Comparison of ENCODE assay signal across 20 cellular contexts in genomic region chr10:44933922-44934321, GRCh38. TPM values are rescaled to one million over a fixed set of nuclear protein-coding genes. Genes with fewer than 3 reads are reported as not detected.
DNase-seq lines count a peak whose midpoint lies in the region; ATAC-seq and TF ChIP-seq lines count a peak whose summit lies in the region.
"Had no signal": no experiment of that assay in that cellular context is flagged by ENCODE, and none has a peak within 500 bp of the region (broad histone marks: within the 10 kb centered on the region; RNA-seq: fewer than 3 reads in every experiment).

No MANE protein-coding gene starts in this region.

- peak overlapping the region; percentile 13; the same call in 1 of the 2 replicates for H3K4me2 ChIP-seq in KMS-11

- no peaks in the 10 kb centered on the region for H3K36me3 Mint-ChIP-seq in activated CD8-positive, alpha-beta memory T cell treated with anti-CD3 and anti-CD28 coated beads, Interleukin-2, amount 10 ng/mL, durations not matched to agents 7 days and 5 days
- H3K36me3 Mint-ChIP-seq: CD8-positive, alpha-beta memory T cell had no signal

- intact Hi-C loops in spleen (cut with DNase I; ENCODE audit: low total_unique reads), result loop anchor here (5.0 kb wide), 1 partner anchor 43 kb away; the partner anchor contains the start of gene DEPP1

- no peak overlapping the region for H2AFZ ChIP-seq in KMS-11 (ENCODE audit: low read depth)

- no peaks in the 10 kb centered on the region for H3K9me3 ChIP-seq in spleen

- H3K27me3 ChIP-seq in KMS-11 (ENCODE audit: insufficient read depth, low read depth) (no peaks in the 10 kb centered on the region), spleen (replicated peaks in 1 of 7) (no peaks in the 10 kb centered on the region)

- H3K27ac ChIP-seq in KMS-11, result 0 out of 2 replicates have a peak overlapping the region, but pooled peaks have one; percentile 45
- no peak overlapping the region for H3K27ac ChIP-seq in spleen

- DNase-seq in activated CD8-positive, alpha-beta memory T cell treated with anti-CD3 and anti-CD28 coated beads, Interleukin-2, amount 10 ng/mL, durations not matched to agents 7 days and 5 days, result peak; percentile 32
- no peak for DNase-seq in activated CD8-positive, alpha-beta memory T cell treated with anti-CD3 and anti-CD28 coated beads, Interleukin-2, amount 50 U/mL, for 4 hours
- DNase-seq in kidney glomerular epithelial cell (lab: John Stamatoyannopoulos, UW) (peak; percentile 12), spleen (peak; percentile 8), epidermal melanocyte (ENCODE audit: insufficient read length, low spot score) (no peak)
- no peak for DNase-seq in activated T-cell treated with anti-CD3 and anti-CD28 coated beads, Interleukin-2, amount 50 U/mL, for 1 hour
- DNase-seq: 8988T; CD8-positive, alpha-beta memory T cell; GF-D8; GOT3; NCI-H187; NCI-H345; NCI-H69; OCI-M1; SIG-M5 had no signal

- H4K20me1 ChIP-seq in KMS-11 (ENCODE audit: insufficient read depth), result no peaks in the 10 kb centered on the region

- H3K9me3 Mint-ChIP-seq in activated CD8-positive, alpha-beta memory T cell treated with anti-CD3 and anti-CD28 coated beads, Interleukin-2, amount 10 ng/mL, durations not matched to agents 7 days and 5 days (ENCODE audit: low read depth), result no peaks in the 10 kb centered on the region

- H3K4me3 ChIP-seq in KMS-11 (IDR thresholded peaks at IDR 0.05; ENCODE audit: insufficient read depth, low read depth, low read length) (no peak overlapping the region), spleen (no peak overlapping the region)

- no peak for TF ChIP-seq POLR2A in spleen (IDR thresholded peaks at IDR 0.05)

- H3K4me1 ChIP-seq in KMS-11 (ENCODE audit: low read depth, poor library complexity, severe bottlenecking) (peaks cover 48% of the 10 kb centered on the region), spleen (peaks cover 0 to 51% (median 25%) of the 10 kb centered on the region in 6 donors)

- H3K27ac Mint-ChIP-seq in activated CD8-positive, alpha-beta memory T cell treated with anti-CD3 and anti-CD28 coated beads, Interleukin-2, amount 10 ng/mL, durations not matched to agents 7 days and 5 days, result no peak overlapping the region

- 59 to 71% (median 65%) methylated on average over 4 to 5 of the region's 5 CpGs for WGBS in spleen, 5 donors

- H3K36me3 ChIP-seq in KMS-11 (ENCODE audit: insufficient read depth) (no peaks in the 10 kb centered on the region), spleen (no peaks in the 10 kb centered on the region)

- H3K9ac ChIP-seq in KMS-11, result no peak overlapping the region

- CTCF ChIA-PET in activated CD8-positive, alpha-beta memory T cell treated with anti-CD3 and anti-CD28 coated beads, Interleukin-2, amount 10 ng/mL, durations not matched to agents 7 days and 5 days (lab: Charles Lee), result interaction anchor here (1.3 to 2.5 kb wide), 4 partner anchors 30 to 68 kb away, joined by 3 to 38 read pairs (median 11); no protein-coding TSS in a partner anchor

- peaks cover 13% of the 10 kb centered on the region for H3K4me1 Mint-ChIP-seq in activated CD8-positive, alpha-beta memory T cell treated with anti-CD3 and anti-CD28 coated beads, Interleukin-2, amount 10 ng/mL, durations not matched to agents 7 days and 5 days

- H3K27me3 Mint-ChIP-seq in activated CD8-positive, alpha-beta memory T cell treated with anti-CD3 and anti-CD28 coated beads, Interleukin-2, amount 10 ng/mL, durations not matched to agents 7 days and 5 days, result no peaks in the 10 kb centered on the region

- H3K4me3 Mint-ChIP-seq in activated CD8-positive, alpha-beta memory T cell treated with anti-CD3 and anti-CD28 coated beads, Interleukin-2, amount 10 ng/mL, durations not matched to agents 7 days and 5 days, result no peak overlapping the region
- H3K4me3 Mint-ChIP-seq: CD8-positive, alpha-beta memory T cell had no signal

- TF ChIP-seq CTCF in KMS-11 (conservative IDR thresholded peaks at IDR 0.05; ENCODE audit: low read depth, low read length) (no peak), spleen (IDR thresholded peaks at IDR 0.05 in 8 of 11, conservative IDR thresholded peaks at IDR 0.05 in 3 of 11) (no peak)

- no peaks in the 10 kb centered on the region for H3K79me2 ChIP-seq in KMS-11 (ENCODE audit: insufficient read depth, low read depth)

- ATAC-seq in activated CD8-positive, alpha-beta memory T cell treated with anti-CD3 and anti-CD28 coated beads, Interleukin-2, amount 10 ng/mL, durations not matched to agents 7 days and 5 days, result no peak
- no peak for ATAC-seq in HG02759 (IDR thresholded peaks at IDR 0.05; ENCODE audit: unreplicated experiment)

RNA-seq across cellular contexts. Expression of gene TMEM72, which starts 22.8 kb away (rescaled TPM):
- total RNA-seq in activated CD8-positive, alpha-beta memory T cell treated with anti-CD3 and anti-CD28 coated beads, Interleukin-2, amount 10 ng/mL, durations not matched to agents 7 days and 5 days, result not detected
- not detected for total RNA-seq in spleen
- polyA plus RNA-seq in spleen, result under 1 TPM in 1 of 3 donors, not detected in 2; 0.04 TPM
- total RNA-seq: CD8-positive, alpha-beta memory T cell; Daoy; RPMI7951 had no signal
- polyA plus RNA-seq: BJ; CD8-positive, alpha-beta memory T cell had no signal

RNA-seq across cellular contexts. Expression of gene RASSF4, which starts 25.7 kb away (rescaled TPM):
- 1 to 10 TPM; 1.2 to 3.1 TPM for total RNA-seq in activated CD8-positive, alpha-beta memory T cell treated with anti-CD3 and anti-CD28 coated beads, Interleukin-2, amount 10 ng/mL, durations not matched to agents 7 days and 5 days
- total RNA-seq in spleen, result 10 to 100 TPM; 70.8 to 96.2 (median 73.7) TPM
- 10 to 100 TPM; 36.7 to 61.0 (median 38.2) TPM for polyA plus RNA-seq in spleen

RNA-seq across cellular contexts. Expression of gene DEPP1, which starts 44.7 kb away (rescaled TPM):
- total RNA-seq in activated CD8-positive, alpha-beta memory T cell treated with anti-CD3 and anti-CD28 coated beads, Interleukin-2, amount 10 ng/mL, durations not matched to agents 7 days and 5 days, result under 1 TPM in 1 of 2 experiments, not detected in 1; 0.37 TPM
- total RNA-seq in spleen, result 10 to 100 TPM in 6 of 7 donors, 1 to 10 TPM in 1; 9.5 to 90.1 (median 21.1) TPM
- 10 to 100 TPM; 13.3 to 36.5 (median 15.7) TPM for polyA plus RNA-seq in spleen
- polyA plus RNA-seq: CD8-positive, alpha-beta memory T cell had no signal

Comparison
In these comparisons a context has a peak if more than half of its experiments do, and no peak if none do; other contexts are left out.
1. DNase-seq: peak in activated CD8-positive, alpha-beta memory T cell treated with anti-CD3 and anti-CD28 coated beads, Interleukin-2, amount 10 ng/mL, durations not matched to agents 7 days and 5 days (single experiment), kidney glomerular epithelial cell (single experiment) and spleen (single experiment); none in activated CD8-positive, alpha-beta memory T cell treated with anti-CD3 and anti-CD28 coated beads, Interleukin-2, amount 50 U/mL, for 4 hours (single experiment), activated T-cell treated with anti-CD3 and anti-CD28 coated beads, Interleukin-2, amount 50 U/mL, for 1 hour (single experiment) and epidermal melanocyte (single experiment).
2. RNA of gene RASSF4, which starts 25.7 kb away (total RNA-seq): 70.8 to 96.2 TPM in spleen; 1.2 to 3.1 TPM in activated CD8-positive, alpha-beta memory T cell treated with anti-CD3 and anti-CD28 coated beads, Interleukin-2, amount 10 ng/mL, durations not matched to agents 7 days and 5 days; every median in the first group is over 10 times any median in the second.
3. RNA of gene DEPP1, which starts 44.7 kb away (total RNA-seq): 9.5 to 90.1 TPM in spleen; 0.37 TPM in activated CD8-positive, alpha-beta memory T cell treated with anti-CD3 and anti-CD28 coated beads, Interleukin-2, amount 10 ng/mL, durations not matched to agents 7 days and 5 days; every median in the first group is over 4 times any median in the second.